In the genomic region with DNA sequence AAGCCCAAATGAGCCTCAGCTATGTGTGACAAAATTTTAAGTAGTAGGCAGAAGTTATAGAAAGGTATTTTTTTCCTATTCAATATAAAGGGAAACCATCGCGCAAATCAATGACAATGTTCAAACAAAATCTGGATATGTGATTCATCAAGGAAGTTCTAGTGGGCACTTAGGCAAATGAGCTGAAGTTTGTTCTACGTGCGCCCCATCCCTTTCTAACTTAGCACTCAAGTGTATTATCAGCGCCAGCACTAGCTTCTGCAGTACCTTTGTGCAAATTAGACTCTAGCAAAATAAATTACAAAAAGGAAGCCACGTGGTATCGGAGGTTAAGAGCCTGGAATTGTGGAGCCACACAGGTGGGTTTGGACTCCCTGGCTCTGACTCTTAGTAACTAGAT, we compare ENCODE assay signal across 10 cellular contexts.
A peak's percentile ranks its signal among the peaks of the same experiment; 100 is the strongest.
DNase-seq lines count a peak whose midpoint lies in the region; ATAC-seq and TF ChIP-seq lines count a peak whose summit lies in the region.
"Had no signal": no experiment of that assay in that cellular context is flagged by ENCODE, and none has a peak within 500 bp of the region (broad histone marks: within the 10 kb centered on the region; RNA-seq: fewer than 3 reads in every experiment).

No MANE protein-coding gene starts in this region.

- no peaks in the 10 kb centered on the region for H3K27me3 Mint-ChIP-seq in CD4-positive, alpha-beta T cell
- H3K27me3 Mint-ChIP-seq in glutamatergic neuron (ENCODE audit: unreplicated experiment) = no peaks in the 10 kb centered on the region

- peak overlapping the region; percentile 67 for H3K27ac Mint-ChIP-seq in CD4-positive, alpha-beta T cell
- H3K27ac Mint-ChIP-seq in glutamatergic neuron (ENCODE audit: unreplicated experiment) = no peak overlapping the region

- POLR2A ChIA-PET in CD4-positive, alpha-beta T cell (lab: Charles Lee) = interaction anchor here (0.9 to 2.2 kb wide), 3 partner anchors 48 to 92 kb away, joined by 3 to 6 read pairs (median 4); a partner anchor contains a TSS

- H3K4me1 Mint-ChIP-seq in CD4-positive, alpha-beta T cell (ENCODE audit: low read depth) = peaks cover 83% of the 10 kb centered on the region
- peaks cover 20% of the 10 kb centered on the region for H3K4me1 Mint-ChIP-seq in glutamatergic neuron (ENCODE audit: low read depth, unreplicated experiment)

- DNase-seq in CD4-positive, alpha-beta T cell = no peak
- DNase-seq in NCI-H1436 treated with DMSO at 0.1 percent for 48 hours (lab: John Stamatoyannopoulos, UW) (peak; percentile 76), epithelial cell of esophagus (ENCODE audit: low read depth) (peak; percentile 52), T-helper 2 cell (no peak), glutamatergic neuron (no peak)
- DNase-seq: GM23248, Peyer's patch had no signal

- TF ChIP-seq CTCF in CD4-positive, alpha-beta T cell (IDR thresholded peaks at IDR 0.05) = no peak
- no peak for TF ChIP-seq CTCF in epithelial cell of esophagus (IDR thresholded peaks at IDR 0.05; ENCODE audit: insufficient read depth, low read depth, low read length, missing control alignments)
- TF ChIP-seq CTCF in glutamatergic neuron (IDR thresholded peaks at IDR 0.05; ENCODE audit: partially characterized antibody, unreplicated experiment) = no peak

- no peak overlapping the region for H3K4me3 Mint-ChIP-seq in CD4-positive, alpha-beta T cell
- H3K4me3 Mint-ChIP-seq in glutamatergic neuron (ENCODE audit: unreplicated experiment) = no peak overlapping the region

- CTCF ChIA-PET in CD4-positive, alpha-beta T cell (lab: Charles Lee) = interaction anchor here (1.2 kb wide), 1 partner anchor 10 kb away, joined by 3 read pairs; no protein-coding TSS in a partner anchor

- H3K9me3 ChIP-seq in CD4-positive, alpha-beta T cell (ENCODE audit: control insufficient read depth, low read length) = no peaks in the 10 kb centered on the region
- H3K9me3 ChIP-seq: Peyer's patch had no signal

- no peak for ATAC-seq in CD4-positive, alpha-beta T cell (ENCODE audit: poor library complexity)
- ATAC-seq in GM19467 (IDR thresholded peaks at IDR 0.05; ENCODE audit: unreplicated experiment) (peak; percentile 45), HG03521 (IDR thresholded peaks at IDR 0.05; ENCODE audit: unreplicated experiment) (no peak), HG03469 (IDR thresholded peaks at IDR 0.05; ENCODE audit: unreplicated experiment) (no peak)

- no peak overlapping the region for H3K27ac ChIP-seq in CD4-positive, alpha-beta T cell (ENCODE audit: low read depth, low read length)
- H3K27ac ChIP-seq: GM23248, Peyer's patch had no signal

- no peaks in the 10 kb centered on the region for H3K9me3 Mint-ChIP-seq in CD4-positive, alpha-beta T cell
- peaks cover 2% of the 10 kb centered on the region for H3K9me3 Mint-ChIP-seq in glutamatergic neuron (ENCODE audit: unreplicated experiment)

- intact Hi-C loops in CD4-positive, alpha-beta T cell (cut with DNase I, micrococcal nuclease) = loop anchor here in 1 of 2 experiments (5.0 kb wide), 2 partner anchors 34 to 49 kb away; no protein-coding TSS in a partner anchor

- peaks cover 5% of the 10 kb centered on the region for H3K36me3 Mint-ChIP-seq in CD4-positive, alpha-beta T cell (ENCODE audit: low read depth)
- H3K36me3 Mint-ChIP-seq in glutamatergic neuron (ENCODE audit: unreplicated experiment) = no peaks in the 10 kb centered on the region

- H3K27me3 ChIP-seq in CD4-positive, alpha-beta T cell (ENCODE audit: control insufficient read depth, insufficient read depth, low read length) = no peaks in the 10 kb centered on the region
- H3K27me3 ChIP-seq: Peyer's patch had no signal

- no peak overlapping the region for H3K4me3 ChIP-seq in epithelial cell of esophagus (ENCODE audit: low read length)
- H3K4me3 ChIP-seq: GM23248, Peyer's patch had no signal

Comparison
In these comparisons a context has a peak if more than half of its experiments do, and no peak if none do; other contexts are left out.
1. DNase-seq: peak in NCI-H1436 treated with DMSO at 0.1 percent for 48 hours (single experiment) and epithelial cell of esophagus (single experiment); none in CD4-positive, alpha-beta T cell (0 of 10), T-helper 2 cell (0 of 5) and glutamatergic neuron (single experiment).